ENCODE assay signal across 1 cellular context in the genomic region with DNA sequence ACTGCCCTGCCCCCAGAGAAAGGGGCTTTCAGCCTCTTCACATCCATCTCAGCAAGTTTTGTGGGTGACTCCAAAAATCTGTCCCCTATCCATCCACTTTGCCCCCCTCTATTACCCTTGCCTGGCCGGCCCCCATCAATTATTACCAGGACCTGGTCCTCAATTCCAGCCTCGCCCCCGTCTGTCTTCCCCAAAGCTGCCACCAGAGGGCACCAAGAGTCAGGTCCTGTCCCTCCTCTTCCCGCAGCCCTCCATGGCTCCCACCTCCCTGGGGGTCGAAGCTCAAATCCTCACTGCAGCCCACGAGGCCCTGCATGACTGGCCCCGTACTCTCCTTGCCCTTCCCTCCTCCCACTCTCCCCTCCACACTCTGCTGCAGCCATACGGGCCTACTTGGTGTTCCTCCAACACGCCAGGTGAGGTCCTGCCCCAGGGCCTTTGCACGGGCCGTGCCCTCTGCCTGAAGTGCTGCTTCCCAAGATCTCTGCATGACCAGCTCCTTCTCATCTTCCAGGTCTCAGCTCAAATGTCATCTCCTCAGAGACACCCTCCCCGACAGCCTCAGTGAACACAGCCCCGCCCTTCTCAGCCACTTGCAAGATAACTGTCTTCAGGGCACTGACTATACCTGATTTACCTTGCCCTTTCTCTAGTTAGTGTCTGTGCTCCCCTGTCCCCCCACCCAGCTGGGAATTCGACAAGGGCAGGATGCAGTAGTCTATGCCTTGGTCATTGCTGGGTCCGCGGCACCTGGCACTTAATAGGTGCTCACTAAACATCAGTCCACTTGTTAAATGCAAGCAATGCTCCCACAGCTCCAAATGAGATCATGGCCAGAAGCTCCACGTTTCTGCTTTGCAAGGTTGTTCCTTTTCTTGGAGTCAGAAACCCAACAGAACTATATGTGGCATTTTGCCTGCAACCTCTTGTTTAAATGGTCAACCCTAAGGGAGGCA.
TF ChIP-seq lines count a peak whose summit lies in the region.

No MANE protein-coding gene starts in this region.

TF ChIP-seq in HepG2, 621 proteins besides CTCF, POLR2A, EP300 and RAD21 (continued from another document and continues in another):
- TF ChIP-seq, protein P1, sequence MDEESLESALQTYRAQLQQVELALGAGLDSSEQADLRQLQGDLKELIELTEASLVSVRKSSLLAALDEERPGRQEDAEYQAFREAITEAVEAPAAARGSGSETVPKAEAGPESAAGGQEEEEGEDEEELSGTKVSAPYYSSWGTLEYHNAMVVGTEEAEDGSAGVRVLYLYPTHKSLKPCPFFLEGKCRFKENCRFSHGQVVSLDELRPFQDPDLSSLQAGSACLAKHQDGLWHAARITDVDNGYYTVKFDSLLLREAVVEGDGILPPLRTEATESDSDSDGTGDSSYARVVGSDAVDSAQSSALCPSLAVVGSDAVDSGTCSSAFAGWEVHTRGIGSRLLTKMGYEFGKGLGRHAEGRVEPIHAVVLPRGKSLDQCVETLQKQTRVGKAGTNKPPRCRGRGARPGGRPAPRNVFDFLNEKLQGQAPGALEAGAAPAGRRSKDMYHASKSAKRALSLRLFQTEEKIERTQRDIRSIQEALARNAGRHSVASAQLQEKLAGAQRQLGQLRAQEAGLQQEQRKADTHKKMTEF (CRISPR knock-in tag; IDR thresholded peaks at IDR 0.05), result no peak
- TF ChIP-seq IKZF1 (IDR thresholded peaks at IDR 0.05) (no peak), ZNF672 (CRISPR knock-in tag; IDR thresholded peaks at IDR 0.05) (no peak), AGO2 (optimal IDR thresholded peaks at IDR 0.05; ENCODE audit: low read depth, low read length) (peak; percentile 57), SAFB2 (CRISPR knock-in tag; IDR thresholded peaks at IDR 0.05; ENCODE audit: borderline replicate concordance, low read depth) (peak; percentile 47; the same call in 1 of the 2 replicates), KDM4B (CRISPR knock-in tag; IDR thresholded peaks at IDR 0.05) (no peak), NFE2L2 (IDR thresholded peaks at IDR 0.05; ENCODE audit: low read length) (no peak), CHD4 (IDR thresholded peaks at IDR 0.05; ENCODE audit: borderline replicate concordance, low read length) (peak; percentile 79), CAMTA2 (CRISPR knock-in tag; IDR thresholded peaks at IDR 0.05; ENCODE audit: borderline replicate concordance) (no peak), WIZ (CRISPR knock-in tag; IDR thresholded peaks at IDR 0.05) (no peak), MEIS2 (CRISPR knock-in tag; IDR thresholded peaks at IDR 0.05) (no peak), ATRX (CRISPR knock-in tag; IDR thresholded peaks at IDR 0.05; ENCODE audit: borderline replicate concordance) (no peak), IKZF4 (CRISPR knock-in tag; IDR thresholded peaks at IDR 0.05; ENCODE audit: borderline replicate concordance, low read depth, not compliant biosample characterization) (no peak), ATF7 (IDR thresholded peaks at IDR 0.05) (no peak), ATF7 (CRISPR knock-in tag; IDR thresholded peaks at IDR 0.05) (no peak), MIER3 (CRISPR knock-in tag; IDR thresholded peaks at IDR 0.05; ENCODE audit: borderline replicate concordance) (no peak), ZNF180 (CRISPR knock-in tag; IDR thresholded peaks at IDR 0.05; ENCODE audit: borderline replicate concordance, low read depth) (no peak), SP2 (CRISPR knock-in tag; IDR thresholded peaks at IDR 0.05) (no peak), TRIM24 (CRISPR knock-in tag; IDR thresholded peaks at IDR 0.05) (no peak), SOX6 (IDR thresholded peaks at IDR 0.05) (no peak), SOX6 (CRISPR knock-in tag; IDR thresholded peaks at IDR 0.05) (no peak), ZNF720 (CRISPR knock-in tag; IDR thresholded peaks at IDR 0.05) (no peak), JUNB (CRISPR knock-in tag; IDR thresholded peaks at IDR 0.05; ENCODE audit: borderline replicate concordance) (no peak), GATA4 (IDR thresholded peaks at IDR 0.05; ENCODE audit: borderline replicate concordance, low read depth) (no peak), POLR2AphosphoS5 (IDR thresholded peaks at IDR 0.05; ENCODE audit: low read depth, low read length) (0 out of 2 replicates have a peak, but pooled peaks have one; percentile 6), GFI1 (CRISPR knock-in tag; IDR thresholded peaks at IDR 0.05; ENCODE audit: borderline replicate concordance) (no peak), GATAD1 (CRISPR knock-in tag; IDR thresholded peaks at IDR 0.05) (no peak), DNMT1 (CRISPR knock-in tag; IDR thresholded peaks at IDR 0.05) (no peak), PHF20 (CRISPR knock-in tag; IDR thresholded peaks at IDR 0.05) (no peak), ZNF12 (CRISPR knock-in tag; IDR thresholded peaks at IDR 0.05) (no peak), FOXA1 (IDR thresholded peaks at IDR 0.05) (no peak), FOXA1 (CRISPR knock-in tag; IDR thresholded peaks at IDR 0.05) (0 out of 2 replicates have a peak, but pooled peaks have one; percentile 10), RARA (CRISPR knock-in tag; IDR thresholded peaks at IDR 0.05) (0 out of 2 replicates have a peak, but pooled peaks have one; percentile 7), ZFP37 (CRISPR knock-in tag; IDR thresholded peaks at IDR 0.05; ENCODE audit: borderline replicate concordance) (no peak), ELF1 (CRISPR knock-in tag; IDR thresholded peaks at IDR 0.05) (no peak), ZNF260 (CRISPR knock-in tag; IDR thresholded peaks at IDR 0.05; ENCODE audit: borderline replicate concordance, low read depth) (no peak), NFRKB (IDR thresholded peaks at IDR 0.05) (no peak), ZNF34 (CRISPR knock-in tag; IDR thresholded peaks at IDR 0.05; ENCODE audit: borderline replicate concordance) (no peak), ZNF441 (CRISPR knock-in tag; IDR thresholded peaks at IDR 0.05; ENCODE audit: borderline replicate concordance) (no peak), MAFF (IDR thresholded peaks at IDR 0.05; ENCODE audit: low read depth, low read length) (no peak), CREB1 (IDR thresholded peaks at IDR 0.05) (no peak), CREB1 (CRISPR knock-in tag; IDR thresholded peaks at IDR 0.05) (no peak), ZNF782 (CRISPR knock-in tag; IDR thresholded peaks at IDR 0.05; ENCODE audit: borderline replicate concordance) (no peak)
- TF ChIP-seq, protein P2, sequence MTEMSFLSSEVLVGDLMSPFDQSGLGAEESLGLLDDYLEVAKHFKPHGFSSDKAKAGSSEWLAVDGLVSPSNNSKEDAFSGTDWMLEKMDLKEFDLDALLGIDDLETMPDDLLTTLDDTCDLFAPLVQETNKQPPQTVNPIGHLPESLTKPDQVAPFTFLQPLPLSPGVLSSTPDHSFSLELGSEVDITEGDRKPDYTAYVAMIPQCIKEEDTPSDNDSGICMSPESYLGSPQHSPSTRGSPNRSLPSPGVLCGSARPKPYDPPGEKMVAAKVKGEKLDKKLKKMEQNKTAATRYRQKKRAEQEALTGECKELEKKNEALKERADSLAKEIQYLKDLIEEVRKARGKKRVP (CRISPR knock-in tag; IDR thresholded peaks at IDR 0.05), result no peak
- TF ChIP-seq, protein P3, sequence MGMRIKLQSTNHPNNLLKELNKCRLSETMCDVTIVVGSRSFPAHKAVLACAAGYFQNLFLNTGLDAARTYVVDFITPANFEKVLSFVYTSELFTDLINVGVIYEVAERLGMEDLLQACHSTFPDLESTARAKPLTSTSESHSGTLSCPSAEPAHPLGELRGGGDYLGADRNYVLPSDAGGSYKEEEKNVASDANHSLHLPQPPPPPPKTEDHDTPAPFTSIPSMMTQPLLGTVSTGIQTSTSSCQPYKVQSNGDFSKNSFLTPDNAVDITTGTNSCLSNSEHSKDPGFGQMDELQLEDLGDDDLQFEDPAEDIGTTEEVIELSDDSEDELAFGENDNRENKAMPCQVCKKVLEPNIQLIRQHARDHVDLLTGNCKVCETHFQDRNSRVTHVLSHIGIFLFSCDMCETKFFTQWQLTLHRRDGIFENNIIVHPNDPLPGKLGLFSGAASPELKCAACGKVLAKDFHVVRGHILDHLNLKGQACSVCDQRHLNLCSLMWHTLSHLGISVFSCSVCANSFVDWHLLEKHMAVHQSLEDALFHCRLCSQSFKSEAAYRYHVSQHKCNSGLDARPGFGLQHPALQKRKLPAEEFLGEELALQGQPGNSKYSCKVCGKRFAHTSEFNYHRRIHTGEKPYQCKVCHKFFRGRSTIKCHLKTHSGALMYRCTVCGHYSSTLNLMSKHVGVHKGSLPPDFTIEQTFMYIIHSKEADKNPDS (CRISPR knock-in tag; IDR thresholded peaks at IDR 0.05), result no peak
- TF ChIP-seq, protein P4, sequence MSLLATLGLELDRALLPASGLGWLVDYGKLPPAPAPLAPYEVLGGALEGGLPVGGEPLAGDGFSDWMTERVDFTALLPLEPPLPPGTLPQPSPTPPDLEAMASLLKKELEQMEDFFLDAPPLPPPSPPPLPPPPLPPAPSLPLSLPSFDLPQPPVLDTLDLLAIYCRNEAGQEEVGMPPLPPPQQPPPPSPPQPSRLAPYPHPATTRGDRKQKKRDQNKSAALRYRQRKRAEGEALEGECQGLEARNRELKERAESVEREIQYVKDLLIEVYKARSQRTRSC (CRISPR knock-in tag; IDR thresholded peaks at IDR 0.05; ENCODE audit: low read depth), result no peak
- TF ChIP-seq, protein P5, sequence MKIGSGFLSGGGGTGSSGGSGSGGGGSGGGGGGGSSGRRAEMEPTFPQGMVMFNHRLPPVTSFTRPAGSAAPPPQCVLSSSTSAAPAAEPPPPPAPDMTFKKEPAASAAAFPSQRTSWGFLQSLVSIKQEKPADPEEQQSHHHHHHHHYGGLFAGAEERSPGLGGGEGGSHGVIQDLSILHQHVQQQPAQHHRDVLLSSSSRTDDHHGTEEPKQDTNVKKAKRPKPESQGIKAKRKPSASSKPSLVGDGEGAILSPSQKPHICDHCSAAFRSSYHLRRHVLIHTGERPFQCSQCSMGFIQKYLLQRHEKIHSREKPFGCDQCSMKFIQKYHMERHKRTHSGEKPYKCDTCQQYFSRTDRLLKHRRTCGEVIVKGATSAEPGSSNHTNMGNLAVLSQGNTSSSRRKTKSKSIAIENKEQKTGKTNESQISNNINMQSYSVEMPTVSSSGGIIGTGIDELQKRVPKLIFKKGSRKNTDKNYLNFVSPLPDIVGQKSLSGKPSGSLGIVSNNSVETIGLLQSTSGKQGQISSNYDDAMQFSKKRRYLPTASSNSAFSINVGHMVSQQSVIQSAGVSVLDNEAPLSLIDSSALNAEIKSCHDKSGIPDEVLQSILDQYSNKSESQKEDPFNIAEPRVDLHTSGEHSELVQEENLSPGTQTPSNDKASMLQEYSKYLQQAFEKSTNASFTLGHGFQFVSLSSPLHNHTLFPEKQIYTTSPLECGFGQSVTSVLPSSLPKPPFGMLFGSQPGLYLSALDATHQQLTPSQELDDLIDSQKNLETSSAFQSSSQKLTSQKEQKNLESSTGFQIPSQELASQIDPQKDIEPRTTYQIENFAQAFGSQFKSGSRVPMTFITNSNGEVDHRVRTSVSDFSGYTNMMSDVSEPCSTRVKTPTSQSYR (CRISPR knock-in tag; IDR thresholded peaks at IDR 0.05; ENCODE audit: borderline replicate concordance), result 0 out of 2 replicates have a peak, but pooled peaks have one; percentile 33
- TF ChIP-seq, protein P6, sequence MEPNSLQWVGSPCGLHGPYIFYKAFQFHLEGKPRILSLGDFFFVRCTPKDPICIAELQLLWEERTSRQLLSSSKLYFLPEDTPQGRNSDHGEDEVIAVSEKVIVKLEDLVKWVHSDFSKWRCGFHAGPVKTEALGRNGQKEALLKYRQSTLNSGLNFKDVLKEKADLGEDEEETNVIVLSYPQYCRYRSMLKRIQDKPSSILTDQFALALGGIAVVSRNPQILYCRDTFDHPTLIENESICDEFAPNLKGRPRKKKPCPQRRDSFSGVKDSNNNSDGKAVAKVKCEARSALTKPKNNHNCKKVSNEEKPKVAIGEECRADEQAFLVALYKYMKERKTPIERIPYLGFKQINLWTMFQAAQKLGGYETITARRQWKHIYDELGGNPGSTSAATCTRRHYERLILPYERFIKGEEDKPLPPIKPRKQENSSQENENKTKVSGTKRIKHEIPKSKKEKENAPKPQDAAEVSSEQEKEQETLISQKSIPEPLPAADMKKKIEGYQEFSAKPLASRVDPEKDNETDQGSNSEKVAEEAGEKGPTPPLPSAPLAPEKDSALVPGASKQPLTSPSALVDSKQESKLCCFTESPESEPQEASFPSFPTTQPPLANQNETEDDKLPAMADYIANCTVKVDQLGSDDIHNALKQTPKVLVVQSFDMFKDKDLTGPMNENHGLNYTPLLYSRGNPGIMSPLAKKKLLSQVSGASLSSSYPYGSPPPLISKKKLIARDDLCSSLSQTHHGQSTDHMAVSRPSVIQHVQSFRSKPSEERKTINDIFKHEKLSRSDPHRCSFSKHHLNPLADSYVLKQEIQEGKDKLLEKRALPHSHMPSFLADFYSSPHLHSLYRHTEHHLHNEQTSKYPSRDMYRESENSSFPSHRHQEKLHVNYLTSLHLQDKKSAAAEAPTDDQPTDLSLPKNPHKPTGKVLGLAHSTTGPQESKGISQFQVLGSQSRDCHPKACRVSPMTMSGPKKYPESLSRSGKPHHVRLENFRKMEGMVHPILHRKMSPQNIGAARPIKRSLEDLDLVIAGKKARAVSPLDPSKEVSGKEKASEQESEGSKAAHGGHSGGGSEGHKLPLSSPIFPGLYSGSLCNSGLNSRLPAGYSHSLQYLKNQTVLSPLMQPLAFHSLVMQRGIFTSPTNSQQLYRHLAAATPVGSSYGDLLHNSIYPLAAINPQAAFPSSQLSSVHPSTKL (CRISPR knock-in tag; IDR thresholded peaks at IDR 0.05), result no peak
- TF ChIP-seq, protein P7, sequence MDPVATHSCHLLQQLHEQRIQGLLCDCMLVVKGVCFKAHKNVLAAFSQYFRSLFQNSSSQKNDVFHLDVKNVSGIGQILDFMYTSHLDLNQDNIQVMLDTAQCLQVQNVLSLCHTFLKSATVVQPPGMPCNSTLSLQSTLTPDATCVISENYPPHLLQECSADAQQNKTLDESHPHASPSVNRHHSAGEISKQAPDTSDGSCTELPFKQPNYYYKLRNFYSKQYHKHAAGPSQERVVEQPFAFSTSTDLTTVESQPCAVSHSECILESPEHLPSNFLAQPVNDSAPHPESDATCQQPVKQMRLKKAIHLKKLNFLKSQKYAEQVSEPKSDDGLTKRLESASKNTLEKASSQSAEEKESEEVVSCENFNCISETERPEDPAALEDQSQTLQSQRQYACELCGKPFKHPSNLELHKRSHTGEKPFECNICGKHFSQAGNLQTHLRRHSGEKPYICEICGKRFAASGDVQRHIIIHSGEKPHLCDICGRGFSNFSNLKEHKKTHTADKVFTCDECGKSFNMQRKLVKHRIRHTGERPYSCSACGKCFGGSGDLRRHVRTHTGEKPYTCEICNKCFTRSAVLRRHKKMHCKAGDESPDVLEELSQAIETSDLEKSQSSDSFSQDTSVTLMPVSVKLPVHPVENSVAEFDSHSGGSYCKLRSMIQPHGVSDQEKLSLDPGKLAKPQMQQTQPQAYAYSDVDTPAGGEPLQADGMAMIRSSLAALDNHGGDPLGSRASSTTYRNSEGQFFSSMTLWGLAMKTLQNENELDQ (CRISPR knock-in tag; IDR thresholded peaks at IDR 0.05; ENCODE audit: borderline replicate concordance), result no peak
- TF ChIP-seq, protein P8, sequence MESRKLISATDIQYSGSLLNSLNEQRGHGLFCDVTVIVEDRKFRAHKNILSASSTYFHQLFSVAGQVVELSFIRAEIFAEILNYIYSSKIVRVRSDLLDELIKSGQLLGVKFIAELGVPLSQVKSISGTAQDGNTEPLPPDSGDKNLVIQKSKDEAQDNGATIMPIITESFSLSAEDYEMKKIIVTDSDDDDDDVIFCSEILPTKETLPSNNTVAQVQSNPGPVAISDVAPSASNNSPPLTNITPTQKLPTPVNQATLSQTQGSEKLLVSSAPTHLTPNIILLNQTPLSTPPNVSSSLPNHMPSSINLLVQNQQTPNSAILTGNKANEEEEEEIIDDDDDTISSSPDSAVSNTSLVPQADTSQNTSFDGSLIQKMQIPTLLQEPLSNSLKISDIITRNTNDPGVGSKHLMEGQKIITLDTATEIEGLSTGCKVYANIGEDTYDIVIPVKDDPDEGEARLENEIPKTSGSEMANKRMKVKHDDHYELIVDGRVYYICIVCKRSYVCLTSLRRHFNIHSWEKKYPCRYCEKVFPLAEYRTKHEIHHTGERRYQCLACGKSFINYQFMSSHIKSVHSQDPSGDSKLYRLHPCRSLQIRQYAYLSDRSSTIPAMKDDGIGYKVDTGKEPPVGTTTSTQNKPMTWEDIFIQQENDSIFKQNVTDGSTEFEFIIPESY (CRISPR knock-in tag; IDR thresholded peaks at IDR 0.05), result 0 out of 2 replicates have a peak, but pooled peaks have one; percentile 67
